24 cellular contexts compared by ENCODE assay signal in genomic region chr11:17578958-17579357, GRCh38. TPM values are rescaled to one million over a fixed set of nuclear protein-coding genes. Genes with fewer than 3 reads are reported as not detected.
"Had no signal": no experiment of that assay in that cellular context is flagged by ENCODE, and none has a peak within 500 bp of the region (broad histone marks: within the 10 kb centered on the region; RNA-seq: fewer than 3 reads in every experiment).

No MANE protein-coding gene starts in this region.

- H3K9me3 Mint-ChIP-seq: activated naive CD8-positive, alpha-beta T cell treated with anti-CD3 and anti-CD28 coated beads, Interleukin-2, amount 10 ng/mL, durations not matched to agents 7 days and 5 days; memory B cell; naive B cell; T-cell had no signal

- H3K4me3 Mint-ChIP-seq: activated naive CD8-positive, alpha-beta T cell treated with anti-CD3 and anti-CD28 coated beads, Interleukin-2, amount 10 ng/mL, durations not matched to agents 7 days and 5 days; memory B cell; naive B cell; T-cell had no signal

- H3K4me1 ChIP-seq: pancreas had no signal

- H3K27ac ChIP-seq: cardiac muscle cell, epithelial cell of prostate, pancreas had no signal

- H3K27ac Mint-ChIP-seq: activated naive CD8-positive, alpha-beta T cell treated with anti-CD3 and anti-CD28 coated beads, Interleukin-2, amount 10 ng/mL, durations not matched to agents 7 days and 5 days; memory B cell; naive B cell; T-cell had no signal

- H3K4me1 Mint-ChIP-seq: memory B cell, naive B cell, T-cell had no signal

- H3K9me3 ChIP-seq: pancreas had no signal

- DNase-seq: activated naive CD4-positive, alpha-beta T cell treated with Interleukin-2 at 50 U/mL for 16 hours; activated naive CD8-positive, alpha-beta T cell treated with anti-CD3 and anti-CD28 coated beads, Interleukin-2, amount 10 ng/mL, durations not matched to agents 7 days and 5 days; amygdala; foreskin fibroblast; glutamatergic neuron; naive B cell; SIG-M5; stimulated activated CD4-positive, alpha-beta T cell treated with anti-CD3 and anti-CD28 coated beads, Interleukin-12 subunit alpha, Interleukin-12 subunit beta, amount 100 ng/mL, for 4 hours; stimulated activated CD4-positive, alpha-beta T cell treated with anti-CD3 and anti-CD28 coated beads, Interleukin-2, amount 100 ng/mL, for 24 hours; stimulated activated naive CD8-positive, alpha-beta T cell treated with anti-CD3 and anti-CD28 coated beads, Interleukin-15, Interleukin-2, amounts not matched to agents 100 U/mL and 50 U/mL, for 24 hours; T1000; trophoblast cell had no signal

- ATAC-seq: pancreas; SK-N-SH treated with all-trans-retinoic acid at 6 μM for 48 hours; stimulated activated naive CD8-positive, alpha-beta T cell treated with anti-CD3 and anti-CD28 coated beads, Interleukin-15, Interleukin-2, amounts not matched to agents 100 U/mL and 50 U/mL, for 24 hours; T-cell had no signal

- H3K27me3 ChIP-seq: cardiac muscle cell, pancreas had no signal

- H3K36me3 Mint-ChIP-seq: activated naive CD8-positive, alpha-beta T cell treated with anti-CD3 and anti-CD28 coated beads, Interleukin-2, amount 10 ng/mL, durations not matched to agents 7 days and 5 days; memory B cell; naive B cell; T-cell had no signal

- H3K36me3 ChIP-seq: cardiac muscle cell, pancreas had no signal

- H3K4me3 ChIP-seq: cardiac muscle cell, pancreas had no signal

RNA-seq across cellular contexts. Expression of gene OTOG, which starts 31.9 kb away (rescaled TPM):
- total RNA-seq: activated CD8-positive, alpha-beta memory T cell treated with anti-CD3 and anti-CD28 coated beads for 36 hours; activated naive CD8-positive, alpha-beta T cell treated with anti-CD3 and anti-CD28 coated beads, Interleukin-2, amount 10 ng/mL, durations not matched to agents 7 days and 5 days; dermis microvascular lymphatic vessel endothelial cell; kidney epithelial cell; liver; mononuclear cell; pancreas; pulmonary artery endothelial cell; T-cell had no signal
- polyA plus RNA-seq: cardiac muscle cell, liver, pancreas had no signal

RNA-seq across cellular contexts. Expression of gene USH1C, which starts 34.7 kb away (rescaled TPM):
- total RNA-seq: activated CD8-positive, alpha-beta memory T cell treated with anti-CD3 and anti-CD28 coated beads for 36 hours; activated naive CD8-positive, alpha-beta T cell treated with anti-CD3 and anti-CD28 coated beads, Interleukin-2, amount 10 ng/mL, durations not matched to agents 7 days and 5 days; dermis microvascular lymphatic vessel endothelial cell; mononuclear cell; pulmonary artery endothelial cell; T-cell had no signal
- polyA plus RNA-seq: cardiac muscle cell had no signal
